Comparison of ENCODE assay signal across 7 cellular contexts in genomic region chr20:5099909-5100308, GRCh38. TPM values are rescaled to one million over a fixed set of nuclear protein-coding genes. Genes with fewer than 3 reads are reported as not detected.
DNase-seq lines count a peak whose midpoint lies in the region; ATAC-seq, FAIRE-seq and TF ChIP-seq lines count a peak whose summit lies in the region.
"Not testable (repeated sequence)": the region's sequence is repeated elsewhere in the genome, so short reads cannot be mapped to it uniquely, and the experiment has no call there.

No MANE protein-coding gene starts in this region.

- not testable (repeated sequence) for FAIRE-seq in K562 (lab: Jason Lieb, UNC); endothelial cell of umbilical vein (lab: Jason Lieb, UNC)

- WGBS in K562 (ENCODE audit: insufficient coverage, low coverage, missing lambda C conversion rate): 97% methylated on average over 3 of the region's 3 CpGs

- not testable (repeated sequence) for H3K9me2 ChIP-seq in HCT116 (ENCODE audit: insufficient read depth); PC-3 (replicated peaks; ENCODE audit: low read length)

- DNase-seq in A673 (ENCODE audit: low spot score); HCT116 (ENCODE audit: low read depth, low spot score); PC-3; K562 (ENCODE audit: extremely low read depth in 1 of 4, low spot score in 3 of 4); endothelial cell of umbilical vein (ENCODE audit: low read depth, low spot score): not testable (repeated sequence)

- not testable (repeated sequence) for H3K27ac ChIP-seq in A673 (ENCODE audit: low read depth, low read length, poor library complexity, severe bottlenecking); HCT116 (ENCODE audit: low read depth, low read length); PC-3 (ENCODE audit: low read length); K562 (ENCODE audit: extremely low read depth, low read depth, low read length); endothelial cell of umbilical vein (ENCODE audit: insufficient read depth, low read depth, low read length)
- peak overlapping the region; percentile 80 for H3K27ac ChIP-seq in VCaP
- H3K27ac ChIP-seq in neutrophil: peak overlapping the region; percentile 72

- H3K9me3 ChIP-seq in A673 (ENCODE audit: low read depth, low read length, poor library complexity, severe bottlenecking); HCT116 (ENCODE audit: control insufficient read depth in 1 of 2, insufficient read depth in 1 of 2, low read depth in 1 of 2, low read length in 2 of 2); PC-3 (ENCODE audit: low read length); K562 (replicated peaks; ENCODE audit: control insufficient read depth, insufficient read depth, low read depth, low read length); endothelial cell of umbilical vein (replicated peaks; ENCODE audit: control insufficient read depth, insufficient read depth, low read length); neutrophil: not testable (repeated sequence)

- RAD21 ChIA-PET in HCT116 (lab: Charles Lee; ENCODE audit: low non-redundant PET in 1 of 2, low total read pairs in 2 of 2, uncharacterized antibody in 2 of 2, unreplicated experiment in 2 of 2): not testable (repeated sequence)

- not testable (repeated sequence) for H3K4me3 ChIP-seq in A673 (ENCODE audit: low read depth, low read length, poor library complexity, severe bottlenecking); HCT116 (replicated peaks in 1 of 2; ENCODE audit: low read depth in 1 of 2, low read length in 2 of 2); PC-3 (ENCODE audit: low read length); K562; endothelial cell of umbilical vein (replicated peaks in 1 of 3; ENCODE audit: insufficient read depth in 1 of 3, low read depth in 1 of 3, low read length in 3 of 3); neutrophil (ENCODE audit: low read depth in 1 of 2, low read length in 1 of 2)

- not testable (repeated sequence) for H3K4me1 ChIP-seq in A673 (ENCODE audit: insufficient read depth, low read length, poor library complexity, severe bottlenecking); HCT116 (ENCODE audit: control insufficient read depth in 1 of 2, insufficient read depth in 2 of 2, low read length in 2 of 2); PC-3 (ENCODE audit: insufficient read depth, low read length); K562 (replicated peaks in 1 of 2; ENCODE audit: control insufficient read depth in 2 of 2, insufficient read depth in 2 of 2, low read length in 2 of 2); endothelial cell of umbilical vein (ENCODE audit: control insufficient read depth, extremely low read depth, insufficient read depth, low read length); neutrophil (ENCODE audit: control insufficient read depth in 1 of 2, insufficient read depth in 1 of 2, low read depth in 1 of 2, low read length in 1 of 2)

- not testable (repeated sequence) for H3K4me2 ChIP-seq in HCT116 (ENCODE audit: low read length); PC-3 (ENCODE audit: low read length); K562 (ENCODE audit: insufficient read depth, low read length); endothelial cell of umbilical vein (ENCODE audit: insufficient read depth, low read length)

- not testable (repeated sequence) for H3F3A ChIP-seq in PC-3 (ENCODE audit: low read length, unreplicated experiment)

- not testable (repeated sequence) for TF ChIP-seq RAD21 in HCT116 (IDR thresholded peaks at IDR 0.05; ENCODE audit: low read depth); K562 (CRISPR knock-in tag; conservative IDR thresholded peaks at IDR 0.05 in 1 of 2, IDR thresholded peaks at IDR 0.05 in 1 of 2)

- CTCF ChIA-PET in A673 (lab: Charles Lee) (interaction anchor here (1.4 kb wide), 1 partner anchor 27 kb away, joined by 5 read pairs; the partner anchor contains the start of gene CDS2), HCT116 (lab: Charles Lee) (interaction anchor here (1.4 to 2.2 kb wide), 4 partner anchors 19 to 486 kb away, joined by 4 to 9 read pairs (median 5); partner anchors contain the start of gene CDS2), PC-3 (lab: Charles Lee) (interaction anchor here (0.6 to 0.7 kb wide), 2 partner anchors 27 to 275 kb away, joined by 3 to 4 read pairs; no protein-coding TSS in a partner anchor), K562 (lab: Yijun Ruan, JAX; ENCODE audit: low intra/inter-chr PET ratio) (interaction anchor here (0.8 to 1.3 kb wide), 2 partner anchors 93 to 493 kb away, joined by 3 read pairs; no protein-coding TSS in a partner anchor), endothelial cell of umbilical vein (lab: Charles Lee) (interaction anchor here (0.9 to 4.5 kb wide), 13 partner anchors 11 to 367 kb away, joined by 3 to 63 read pairs (median 8); partner anchors contain the start of gene SLC23A2)

- dilution Hi-C loops in endothelial cell of umbilical vein (cut with MboI; ENCODE audit: extremely low pct_ligation_motif_present, low sequenced_read_pairs): not testable (repeated sequence)

- BruUV-seq in A673 (replicated peaks; lab: Mats Ljungman, UMichigan) (TSS peak; percentile 52), HCT116 (replicated peaks; lab: Mats Ljungman, UMichigan) (TSS peak; percentile 29), PC-3 (replicated peaks; lab: Mats Ljungman, UMichigan) (TSS peak; percentile 63), K562 (replicated peaks; lab: Mats Ljungman, UMichigan) (TSS peak; percentile 33), endothelial cell of umbilical vein (replicated peaks; lab: Mats Ljungman, UMichigan) (TSS peak; percentile 40)

- not testable (repeated sequence) for H4K20me1 ChIP-seq in HCT116 (ENCODE audit: insufficient read depth); PC-3 (ENCODE audit: low read length); K562 (replicated peaks; ENCODE audit: control insufficient read depth, insufficient read depth, low read length); endothelial cell of umbilical vein (replicated peaks; ENCODE audit: control insufficient read depth, extremely low read depth, insufficient read depth, low read length)

- in situ Hi-C loops in K562 (cut with MboI): not testable (repeated sequence)

- POLR2A ChIA-PET in A673 (lab: Charles Lee; ENCODE audit: low non-redundant PET) (interaction anchor here (0.7 kb wide), 1 partner anchor 144 kb away, joined by 3 read pairs; no protein-coding TSS in a partner anchor), K562 (lab: Yijun Ruan, JAX) (interaction anchor here (0.6 to 0.9 kb wide), 2 partner anchors 16 to 92 kb away, joined by 3 read pairs; no protein-coding TSS in a partner anchor)
- POLR2A ChIA-PET in HCT116 (lab: Charles Lee); PC-3 (lab: Charles Lee; ENCODE audit: unreplicated experiment); endothelial cell of umbilical vein (lab: Charles Lee): not testable (repeated sequence)

- intact Hi-C loops in A673 (cut with micrococcal nuclease; ENCODE audit: unreplicated experiment): loop anchor here (5.0 to 10.0 kb wide), 2 partner anchors 135 to 493 kb away; no protein-coding TSS in a partner anchor
- intact Hi-C loops in HCT116 (cut with micrococcal nuclease): loop anchor here (1.0 to 5.0 kb wide), 2 partner anchors 44 to 143 kb away; no protein-coding TSS in a partner anchor
- intact Hi-C loops in PC-3 (cut with micrococcal nuclease): loop anchor here (1.0 kb wide), 4 partner anchors 27 to 493 kb away; no protein-coding TSS in a partner anchor
- intact Hi-C loops in K562 (cut with micrococcal nuclease): loop anchor here (2.0 kb wide), 2 partner anchors 43 to 493 kb away; no protein-coding TSS in a partner anchor
- intact Hi-C loops in endothelial cell of umbilical vein (cut with micrococcal nuclease): loop anchor here (1.0 to 5.0 kb wide), 6 partner anchors 44 to 493 kb away; partner anchors contain the start of gene SLC23A2

- not testable (repeated sequence) for TF ChIP-seq CTCF in A673 (conservative IDR thresholded peaks at IDR 0.05; ENCODE audit: low read depth, low read length); HCT116 (IDR thresholded peaks at IDR 0.05 in 2 of 3, conservative IDR thresholded peaks at IDR 0.05 in 1 of 3; ENCODE audit: borderline replicate concordance in 1 of 3, insufficient read depth in 1 of 3, low read depth in 2 of 3, low read length in 2 of 3); PC-3 (conservative IDR thresholded peaks at IDR 0.05; ENCODE audit: low read depth, low read length); VCaP (conservative IDR thresholded peaks at IDR 0.05); K562 (IDR thresholded peaks at IDR 0.05 in 2 of 3, conservative IDR thresholded peaks at IDR 0.05 in 1 of 3; ENCODE audit: insufficient read depth in 2 of 3, low read depth in 1 of 3, low read length in 3 of 3); endothelial cell of umbilical vein (IDR thresholded peaks at IDR 0.05; ENCODE audit: extremely low read depth in 1 of 2, insufficient read depth in 1 of 2, low read depth in 1 of 2, low read length in 2 of 2); neutrophil (IDR thresholded peaks at IDR 0.05)

- H3K9ac ChIP-seq in HCT116 (ENCODE audit: low read length); PC-3 (ENCODE audit: low read length); K562 (ENCODE audit: insufficient read depth in 1 of 2, low read depth in 2 of 2, low read length in 2 of 2); endothelial cell of umbilical vein (replicated peaks; ENCODE audit: extremely low read depth, insufficient read depth, low read length): not testable (repeated sequence)

- not testable (repeated sequence) for H3K9me1 ChIP-seq in K562 (ENCODE audit: control insufficient read depth, insufficient read depth, low read length); endothelial cell of umbilical vein (replicated peaks; ENCODE audit: control insufficient read depth, extremely low read depth, insufficient read depth, low read length)

- not testable (repeated sequence) for TF ChIP-seq EP300 in K562 (IDR thresholded peaks at IDR 0.05; ENCODE audit: low read length)

- not testable (repeated sequence) for H3K27me3 ChIP-seq in A673 (replicated peaks; ENCODE audit: insufficient read depth, low read depth, low read length, poor library complexity); HCT116 (ENCODE audit: insufficient read depth, low read length); PC-3 (ENCODE audit: low read length); K562 (ENCODE audit: control insufficient read depth in 2 of 2, insufficient read depth in 2 of 2, low read length in 2 of 2); endothelial cell of umbilical vein (ENCODE audit: control insufficient read depth in 2 of 2, insufficient read depth in 2 of 2, low read length in 2 of 2); neutrophil

- not testable (repeated sequence) for TF ChIP-seq POLR2A in HCT116 (IDR thresholded peaks at IDR 0.05; ENCODE audit: borderline replicate concordance, extremely low read depth, insufficient read depth, insufficient read length); K562 (conservative IDR thresholded peaks at IDR 0.05); endothelial cell of umbilical vein (IDR thresholded peaks at IDR 0.05; ENCODE audit: low read depth, low read length)

- H3K36me3 ChIP-seq in A673 (ENCODE audit: insufficient read depth, low read length, poor library complexity, severe bottlenecking): peaks cover 44% of the 10 kb centered on the region
- peaks cover 31 to 33% of the 10 kb centered on the region in 2 experiments; a peak in 3 of 4 replicates for H3K36me3 ChIP-seq in HCT116 (ENCODE audit: control insufficient read depth in 1 of 2, insufficient read depth in 2 of 2, low read length in 2 of 2)
- peaks cover 24% of the 10 kb centered on the region for H3K36me3 ChIP-seq in PC-3 (ENCODE audit: low read depth, low read length)
- peaks cover 72% of the 10 kb centered on the region; the same call in 2 of the 3 replicates for H3K36me3 ChIP-seq in K562 (ENCODE audit: control insufficient read depth, insufficient read depth, low read length)
- H3K36me3 ChIP-seq in endothelial cell of umbilical vein (ENCODE audit: control insufficient read depth in 2 of 2, extremely low read depth in 1 of 2, insufficient read depth in 2 of 2, low read length in 2 of 2): not testable (repeated sequence)
- H3K36me3 ChIP-seq in neutrophil: peaks cover 21% of the 10 kb centered on the region

- ATAC-seq in HCT116, PC-3, K562: not testable (repeated sequence)

- not testable (repeated sequence) for H2AFZ ChIP-seq in HCT116 (ENCODE audit: low read depth, low read length, poor library complexity, severe bottlenecking); PC-3 (ENCODE audit: low read length); K562 (ENCODE audit: low read depth, low read length); endothelial cell of umbilical vein (ENCODE audit: low read depth, low read length)

- H3K79me2 ChIP-seq in HCT116 (ENCODE audit: insufficient read depth, low read length): peaks cover 13% of the 10 kb centered on the region; the same call in 1 of the 2 replicates
- H3K79me2 ChIP-seq in PC-3 (ENCODE audit: low read length); K562 (ENCODE audit: control insufficient read depth, insufficient read depth, low read length); endothelial cell of umbilical vein (ENCODE audit: control insufficient read depth, insufficient read depth, low read length): not testable (repeated sequence)

RNA-seq across cellular contexts. Expression of gene TMEM230, which starts 13.0 kb away (rescaled TPM):
- total RNA-seq in A673 (2021) (94.6 and 105 TPM in 2 replicates), HCT116 (2021; ENCODE audit: unreplicated experiment) (75.5 TPM), PC-3 (2014; rRNA removed) (108 and 153 TPM in 2 replicates), K562 (2014; rRNA removed) (73.4 and 76.2 TPM in 2 replicates), K562 (2014; rRNA removed; fragmentation: Illumina TruSeq; extraction: Trizol) (62.3 and 68.0 TPM in 2 replicates), K562 (2015; rRNA removed; fragmentation: Illumina TruSeq; extraction: Trizol) (61.5 and 67.1 TPM in 2 replicates), K562 (2021) (50.7 and 53.8 TPM in 2 replicates), endothelial cell of umbilical vein (80.5 and 93.3 TPM in 2 replicates)
- 44.0 and 62.3 TPM in 2 replicates for polyA plus RNA-seq in HCT116 (2012)
- total RNA-seq in K562 (2011; cell fraction: chromatin; rRNA removed; ENCODE audit: low replicate concordance): 22.6 and 31.4 TPM in 2 replicates
- total RNA-seq in K562 (2011; cell fraction: nucleolus; rRNA removed): 19.6 and 20.3 TPM in 2 replicates
- 42.7 and 76.0 TPM in 2 replicates for total RNA-seq in K562 (2011; cell fraction: nucleoplasm; rRNA removed)
- polyA plus RNA-seq in K562 (2011; rRNA removed) (86.1 and 102 TPM in 2 replicates), K562 (2014; fragmentation: Illumina TruSeq; extraction: Trizol) (80.3 and 82.7 TPM in 2 replicates), K562 (2014; fragmentation: Nextera tagmentation; extraction: Ambion mirVana) (10 to 100 TPM; 21.8 to 30.7 TPM), K562 (2014; rRNA removed) (71.1 and 104 TPM in 2 replicates), endothelial cell of umbilical vein (139 and 146 TPM in 2 replicates)
- 69.4 and 114 TPM in 2 replicates for polyA plus RNA-seq in K562 (2011; cell fraction: cytosol; rRNA removed)
- polyA plus RNA-seq in K562 (2011; cell fraction: nucleus; rRNA removed): 32.8 and 53.9 TPM in 2 replicates
- polyA plus RNA-seq in K562 (2012): 64.6 and 69.2 TPM in 2 replicates
- polyA minus RNA-seq in K562 (2011; rRNA and poly(A)+ RNA removed): 34.2 and 44.7 TPM in 2 replicates
- polyA minus RNA-seq in K562 (2011; cell fraction: cytosol; rRNA and poly(A)+ RNA removed): 22.7 and 31.1 TPM in 2 replicates
- polyA minus RNA-seq in K562 (2011; cell fraction: nucleus; rRNA and poly(A)+ RNA removed): 7.5 and 15.0 TPM in 2 replicates
- polyA plus RNA-seq in endothelial cell of umbilical vein (2011; cell fraction: cytosol; rRNA removed): 131 and 137 TPM in 2 replicates
- 37.7 and 42.2 TPM in 2 replicates for polyA plus RNA-seq in endothelial cell of umbilical vein (2011; cell fraction: nucleus; rRNA removed)
- polyA plus RNA-seq in endothelial cell of umbilical vein (2012): 134 and 142 TPM in 2 replicates
- polyA minus RNA-seq in endothelial cell of umbilical vein: 78.7 and 82.3 TPM in 2 replicates
- 17.3 TPM for polyA minus RNA-seq in endothelial cell of umbilical vein (2011; cell fraction: cytosol; rRNA and poly(A)+ RNA removed)
- polyA minus RNA-seq in endothelial cell of umbilical vein (2011; cell fraction: nucleus; rRNA and poly(A)+ RNA removed): 19.9 and 20.0 TPM in 2 replicates

RNA-seq across cellular contexts. Expression of gene PCNA, which starts 19.8 kb away (rescaled TPM):
- total RNA-seq in A673 (2021) (397 TPM in 2 replicates), HCT116 (2021; ENCODE audit: unreplicated experiment) (273 TPM), PC-3 (2014; rRNA removed) (254 and 286 TPM in 2 replicates), K562 (2014; rRNA removed) (213 and 229 TPM in 2 replicates), K562 (2014; rRNA removed; fragmentation: Illumina TruSeq; extraction: Trizol) (291 and 319 TPM in 2 replicates), K562 (2015; rRNA removed; fragmentation: Illumina TruSeq; extraction: Trizol) (283 and 298 TPM in 2 replicates), K562 (2021) (227 and 251 TPM in 2 replicates), endothelial cell of umbilical vein (161 and 175 TPM in 2 replicates)
- polyA plus RNA-seq in HCT116 (2012): 135 and 150 TPM in 2 replicates
- 32.9 and 36.9 TPM in 2 replicates for total RNA-seq in K562 (2011; cell fraction: chromatin; rRNA removed; ENCODE audit: low replicate concordance)
- total RNA-seq in K562 (2011; cell fraction: nucleolus; rRNA removed): 46.0 and 52.1 TPM in 2 replicates
- 33.4 and 36.0 TPM in 2 replicates for total RNA-seq in K562 (2011; cell fraction: nucleoplasm; rRNA removed)
- polyA plus RNA-seq in K562 (2011; rRNA removed) (298 and 318 TPM in 2 replicates), K562 (2014; fragmentation: Illumina TruSeq; extraction: Trizol) (254 and 287 TPM in 2 replicates), K562 (2014; fragmentation: Nextera tagmentation; extraction: Ambion mirVana) (100 to 1,000 TPM; 352 to 390 TPM), K562 (2014; rRNA removed) (286 and 294 TPM in 2 replicates), endothelial cell of umbilical vein (261 and 295 TPM in 2 replicates)
- 450 and 565 TPM in 2 replicates for polyA plus RNA-seq in K562 (2011; cell fraction: cytosol; rRNA removed)
- polyA plus RNA-seq in K562 (2011; cell fraction: nucleus; rRNA removed): 86.9 and 141 TPM in 2 replicates
- polyA plus RNA-seq in K562 (2012): 224 and 242 TPM in 2 replicates
- 272 and 279 TPM in 2 replicates for polyA minus RNA-seq in K562 (2011; rRNA and poly(A)+ RNA removed)
- 236 and 281 TPM in 2 replicates for polyA minus RNA-seq in K562 (2011; cell fraction: cytosol; rRNA and poly(A)+ RNA removed)
- 36.2 and 75.8 TPM in 2 replicates for polyA minus RNA-seq in K562 (2011; cell fraction: nucleus; rRNA and poly(A)+ RNA removed)
- polyA plus RNA-seq in endothelial cell of umbilical vein (2011; cell fraction: cytosol; rRNA removed): 260 and 295 TPM in 2 replicates
- 125 and 178 TPM in 2 replicates for polyA plus RNA-seq in endothelial cell of umbilical vein (2011; cell fraction: nucleus; rRNA removed)
- 108 and 212 TPM in 2 replicates for polyA plus RNA-seq in endothelial cell of umbilical vein (2012)
- 94.7 and 108 TPM in 2 replicates for polyA minus RNA-seq in endothelial cell of umbilical vein
- polyA minus RNA-seq in endothelial cell of umbilical vein (2011; cell fraction: cytosol; rRNA and poly(A)+ RNA removed): 273 TPM
- 36.3 and 38.9 TPM in 2 replicates for polyA minus RNA-seq in endothelial cell of umbilical vein (2011; cell fraction: nucleus; rRNA and poly(A)+ RNA removed)

RNA-seq across cellular contexts. Expression of gene CDS2, which starts 26.9 kb away (rescaled TPM):
- total RNA-seq in A673 (2021): 67.4 and 68.1 TPM in 2 replicates
- 37.5 TPM for total RNA-seq in HCT116 (2021; ENCODE audit: unreplicated experiment)
- polyA plus RNA-seq in HCT116 (2012): 15.3 and 16.3 TPM in 2 replicates
- 13.2 and 17.1 TPM in 2 replicates for total RNA-seq in PC-3 (2014; rRNA removed)
- 41.3 and 44.5 TPM in 2 replicates for total RNA-seq in K562 (2011; cell fraction: chromatin; rRNA removed; ENCODE audit: low replicate concordance)
- total RNA-seq in K562 (2011; cell fraction: nucleolus; rRNA removed): 19.3 and 21.8 TPM in 2 replicates
- 30.9 and 45.0 TPM in 2 replicates for total RNA-seq in K562 (2011; cell fraction: nucleoplasm; rRNA removed)
- 6.2 and 6.4 TPM in 2 replicates for total RNA-seq in K562 (2014; rRNA removed)
- total RNA-seq in K562 (2014; rRNA removed; fragmentation: Illumina TruSeq; extraction: Trizol): 13.6 and 15.5 TPM in 2 replicates
- 10.5 TPM in 2 replicates for total RNA-seq in K562 (2015; rRNA removed; fragmentation: Illumina TruSeq; extraction: Trizol)
- total RNA-seq in K562 (2021): 20.3 and 21.8 TPM in 2 replicates
- 46.4 and 57.7 TPM in 2 replicates for polyA plus RNA-seq in K562 (2011; rRNA removed)
- 16.8 and 46.9 TPM in 2 replicates for polyA plus RNA-seq in K562 (2011; cell fraction: cytosol; rRNA removed)
- 36.9 and 101 TPM in 2 replicates for polyA plus RNA-seq in K562 (2011; cell fraction: nucleus; rRNA removed)
- polyA plus RNA-seq in K562 (2012): 7.8 and 9.2 TPM in 2 replicates
- 15.5 and 19.0 TPM in 2 replicates for polyA plus RNA-seq in K562 (2014; fragmentation: Illumina TruSeq; extraction: Trizol)
- polyA plus RNA-seq in K562 (2014; fragmentation: Nextera tagmentation; extraction: Ambion mirVana): 10 to 100 TPM in 1 of 2 experiments, 1 to 10 TPM in 1; 8.7 to 12.2 TPM
- polyA plus RNA-seq in K562 (2014; rRNA removed): 8.2 and 11.7 TPM in 2 replicates
- polyA minus RNA-seq in K562 (2011; rRNA and poly(A)+ RNA removed): 36.8 and 50.8 TPM in 2 replicates
- 8.2 and 9.3 TPM in 2 replicates for polyA minus RNA-seq in K562 (2011; cell fraction: cytosol; rRNA and poly(A)+ RNA removed)
- 7.0 and 17.4 TPM in 2 replicates for polyA minus RNA-seq in K562 (2011; cell fraction: nucleus; rRNA and poly(A)+ RNA removed)
- 48.1 and 49.0 TPM in 2 replicates for total RNA-seq in endothelial cell of umbilical vein
- 39.5 and 47.0 TPM in 2 replicates for polyA plus RNA-seq in endothelial cell of umbilical vein
- 22.9 and 24.9 TPM in 2 replicates for polyA plus RNA-seq in endothelial cell of umbilical vein (2011; cell fraction: cytosol; rRNA removed)
- polyA plus RNA-seq in endothelial cell of umbilical vein (2011; cell fraction: nucleus; rRNA removed): 19.1 and 25.9 TPM in 2 replicates
- 30.0 and 30.7 TPM in 2 replicates for polyA plus RNA-seq in endothelial cell of umbilical vein (2012)
- polyA minus RNA-seq in endothelial cell of umbilical vein: 122 and 166 TPM in 2 replicates
- 7.8 TPM for polyA minus RNA-seq in endothelial cell of umbilical vein (2011; cell fraction: cytosol; rRNA and poly(A)+ RNA removed)
- 20.5 and 42.7 TPM in 2 replicates for polyA minus RNA-seq in endothelial cell of umbilical vein (2011; cell fraction: nucleus; rRNA and poly(A)+ RNA removed)
